ENCODE assay signal across 2 cellular contexts in genomic region chr16:85585762-85586161, GRCh38.
TF ChIP-seq lines count a peak whose summit lies in the region.

No MANE protein-coding gene starts in this region.

TF ChIP-seq in IMR-90, 13 proteins besides CTCF, POLR2A, EP300 and RAD21:
- TF ChIP-seq MAZ (IDR thresholded peaks at IDR 0.05; ENCODE audit: borderline replicate concordance, low read depth, low read length) (no peak), CEBPB (IDR thresholded peaks at IDR 0.05; ENCODE audit: low read depth, low read length) (no peak)

TF ChIP-seq in H1, 55 proteins besides CTCF, POLR2A, EP300 and RAD21:
- TF ChIP-seq HDAC2 (IDR thresholded peaks at IDR 0.05; ENCODE audit: borderline replicate concordance in 1 of 2, low read depth in 2 of 2, low read length in 2 of 2) (peak in 1 of 2 experiments; percentile 84; a peak in 1 of 4 replicates), ASH2L (IDR thresholded peaks at IDR 0.05; ENCODE audit: low read length) (no peak), SP2 (IDR thresholded peaks at IDR 0.05; ENCODE audit: low read length) (no peak), CTBP2 (IDR thresholded peaks at IDR 0.05; ENCODE audit: borderline replicate concordance, insufficient read depth, insufficient read length, low read length) (no peak), JUN (IDR thresholded peaks at IDR 0.05; ENCODE audit: low read depth, low read length) (no peak), KDM1A (IDR thresholded peaks at IDR 0.05; ENCODE audit: borderline replicate concordance, low read length) (peak; percentile 83; the same call in 1 of the 2 replicates)
